Comparison of ENCODE assay signal across 12 cellular contexts in genomic region chr1:23384312-23385058, GRCh38. TPM values are rescaled to one million over a fixed set of nuclear protein-coding genes. Genes with fewer than 3 reads are reported as not detected.
DNase-seq lines count a peak whose midpoint lies in the region; ATAC-seq and TF ChIP-seq lines count a peak whose summit lies in the region.
"Had no signal": no experiment of that assay in that cellular context is flagged by ENCODE, and none has a peak within 500 bp of the region (broad histone marks: within the 10 kb centered on the region; RNA-seq: fewer than 3 reads in every experiment).

No MANE protein-coding gene starts in this region.

- no peak overlapping the region for H3K4me3 ChIP-seq in esophagus squamous epithelium
- H3K4me3 ChIP-seq: ovary had no signal

- peaks cover 6% of the 10 kb centered on the region for H3K27me3 Mint-ChIP-seq in HFFc6 (ENCODE audit: insufficient read depth)

- whole genome bisulfite sequencing in esophagus squamous epithelium, 2 donors = 55 to 75% methylated on average over 8 to 11 of the region's 11 CpGs

- peak overlapping the region; percentile 7 to 68 (median 41) for H3K27ac ChIP-seq in esophagus squamous epithelium
- H3K27ac ChIP-seq: ovary had no signal

- H3K27me3 ChIP-seq in esophagus squamous epithelium = no peaks in the 10 kb centered on the region
- H3K27me3 ChIP-seq: ovary had no signal

- peak overlapping the region; percentile 80 for H3K27ac Mint-ChIP-seq in HFFc6

- DNase-seq in HFFc6 (peak; percentile 78), RPMI8226 (peak; percentile 42), esophagus squamous epithelium (lab: John Stamatoyannopoulos, UW) (no peak), renal cortical epithelial cell (ENCODE audit: low read depth) (peak; percentile 58), germinal center (ENCODE audit: low spot score) (no peak), NCI-H2227 treated with DMSO at 0.1 percent for 48 hours (lab: John Stamatoyannopoulos, UW) (no peak)
- DNase-seq: DND-41 had no signal

- ATAC-seq in HG03460 (IDR thresholded peaks at IDR 0.05; ENCODE audit: unreplicated experiment) (no peak), GM21737 (IDR thresholded peaks at IDR 0.05; ENCODE audit: unreplicated experiment) (no peak)
- ATAC-seq: activated CD4-positive, CD25-positive, alpha-beta regulatory T cell treated with anti-CD3 and anti-CD28 coated beads, Interleukin-2, amount 50 U/mL, for 24 hours had no signal

- intact Hi-C loops in esophagus squamous epithelium (cut with DNase I) = no loop called here

- H3K36me3 Mint-ChIP-seq in HFFc6 (ENCODE audit: low read depth) = peaks cover 5% of the 10 kb centered on the region; the same call in 1 of the 2 replicates

- H3K4me3 Mint-ChIP-seq in HFFc6 = peak overlapping the region; percentile 56

- no peaks in the 10 kb centered on the region for H3K9me3 Mint-ChIP-seq in HFFc6

- H3K4me1 Mint-ChIP-seq in HFFc6 (ENCODE audit: low read depth) = peaks cover 32% of the 10 kb centered on the region

- peaks cover 0 to 46% (median 0%) of the 10 kb centered on the region in 3 donors for H3K36me3 ChIP-seq in esophagus squamous epithelium
- H3K36me3 ChIP-seq: ovary had no signal

- no peak for TF ChIP-seq POLR2A in esophagus squamous epithelium (IDR thresholded peaks at IDR 0.05)

- H3K9me3 ChIP-seq in esophagus squamous epithelium = no peaks in the 10 kb centered on the region
- H3K9me3 ChIP-seq: ovary had no signal

- H3K4me1 ChIP-seq in esophagus squamous epithelium = peaks cover 9 to 32% (median 21%) of the 10 kb centered on the region in 3 donors

- TF ChIP-seq CTCF in HFFc6 (IDR thresholded peaks at IDR 0.05) (no peak), esophagus squamous epithelium (IDR thresholded peaks at IDR 0.05) (no peak)

RNA-seq across cellular contexts. Expression of gene ZNF436, which starts 14.8 kb away (rescaled TPM):
- 1 to 10 TPM; 7.3 to 9.9 (median 8.8) TPM for total RNA-seq in HFFc6 (2021; fragmentation: NEBNext Ultra II Directional; extraction: Animal tissue kit (Norgen Biotek cat#: 25700))
- total RNA-seq in esophagus squamous epithelium = 10 to 100 TPM; 14.9 to 33.6 (median 24.8) TPM
- total RNA-seq in renal cortical epithelial cell = 19.8 and 35.2 TPM in 2 replicates

RNA-seq across cellular contexts. Expression of gene TCEA3, which starts 40.1 kb away (rescaled TPM):
- 1 to 10 TPM; 6.0 to 8.4 (median 7.1) TPM for total RNA-seq in HFFc6 (2021; fragmentation: NEBNext Ultra II Directional; extraction: Animal tissue kit (Norgen Biotek cat#: 25700))
- total RNA-seq in esophagus squamous epithelium (10 to 100 TPM in 3 of 4 donors, 1 to 10 TPM in 1; 9.1 to 30.7 (median 25.1) TPM), renal cortical epithelial cell (4.2 and 9.6 TPM in 2 replicates)
- total RNA-seq: H1 had no signal

RNA-seq across cellular contexts. Expression of gene HNRNPR, which starts 40.4 kb away (rescaled TPM):
- total RNA-seq in HFFc6 (2021; fragmentation: NEBNext Ultra II Directional; extraction: Animal tissue kit (Norgen Biotek cat#: 25700)) = 100 to 1,000 TPM; 115 to 147 (median 144) TPM
- total RNA-seq in esophagus squamous epithelium (10 to 100 TPM; 60.9 to 90.2 (median 76.8) TPM), renal cortical epithelial cell (65.8 and 131 TPM in 2 replicates)

Comparison
In these comparisons a context has a peak if more than half of its experiments do, and no peak if none do; other contexts are left out.
1. DNase-seq: peak in HFFc6 (single experiment), RPMI8226 (single experiment) and renal cortical epithelial cell (single experiment); none in esophagus squamous epithelium (single experiment), germinal center (single experiment) and NCI-H2227 treated with DMSO at 0.1 percent for 48 hours (single experiment).